1 cellular context compared by ENCODE assay signal in genomic region chr16:28181557-28181914, GRCh38.
TF ChIP-seq lines count a peak whose summit lies in the region.

No MANE protein-coding gene starts in this region.

TF ChIP-seq in HepG2, 621 proteins besides CTCF, POLR2A, EP300 and RAD21 (continued from another document):
- no peak for TF ChIP-seq HNRNPUL1 (IDR thresholded peaks at IDR 0.05; ENCODE audit: low read depth, low read length)
- peak; percentile 67 for TF ChIP-seq ARID5B (CRISPR knock-in tag; IDR thresholded peaks at IDR 0.05)
- no peak for TF ChIP-seq FOXA1 (IDR thresholded peaks at IDR 0.05)
- TF ChIP-seq FOXA1 (CRISPR knock-in tag; IDR thresholded peaks at IDR 0.05), result 0 out of 2 replicates have a peak, but pooled peaks have one; percentile 16
- TF ChIP-seq ZNF775 (CRISPR knock-in tag; IDR thresholded peaks at IDR 0.05; ENCODE audit: borderline replicate concordance), result no peak
- TF ChIP-seq, protein P1, sequence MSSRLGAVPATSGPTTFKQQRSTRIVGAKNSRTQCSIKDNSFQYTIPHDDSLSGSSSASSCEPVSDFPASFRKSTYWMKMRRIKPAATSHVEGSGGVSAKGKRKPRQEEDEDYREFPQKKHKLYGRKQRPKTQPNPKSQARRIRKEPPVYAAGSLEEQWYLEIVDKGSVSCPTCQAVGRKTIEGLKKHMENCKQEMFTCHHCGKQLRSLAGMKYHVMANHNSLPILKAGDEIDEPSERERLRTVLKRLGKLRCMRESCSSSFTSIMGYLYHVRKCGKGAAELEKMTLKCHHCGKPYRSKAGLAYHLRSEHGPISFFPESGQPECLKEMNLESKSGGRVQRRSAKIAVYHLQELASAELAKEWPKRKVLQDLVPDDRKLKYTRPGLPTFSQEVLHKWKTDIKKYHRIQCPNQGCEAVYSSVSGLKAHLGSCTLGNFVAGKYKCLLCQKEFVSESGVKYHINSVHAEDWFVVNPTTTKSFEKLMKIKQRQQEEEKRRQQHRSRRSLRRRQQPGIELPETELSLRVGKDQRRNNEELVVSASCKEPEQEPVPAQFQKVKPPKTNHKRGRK (CRISPR knock-in tag; IDR thresholded peaks at IDR 0.05), result no peak
- no peak for TF ChIP-seq FLYWCH1 (CRISPR knock-in tag; IDR thresholded peaks at IDR 0.05)
- no peak for TF ChIP-seq ZBTB26 (CRISPR knock-in tag; IDR thresholded peaks at IDR 0.05; ENCODE audit: borderline replicate concordance)
- no peak for TF ChIP-seq HDAC6 (IDR thresholded peaks at IDR 0.05; ENCODE audit: low read depth, low read length)
- peak; percentile 97 for TF ChIP-seq FOSL2 (CRISPR knock-in tag; IDR thresholded peaks at IDR 0.05)
- peak; percentile 58 for TF ChIP-seq GATAD2A (CRISPR knock-in tag; IDR thresholded peaks at IDR 0.05)
- TF ChIP-seq, protein P2, sequence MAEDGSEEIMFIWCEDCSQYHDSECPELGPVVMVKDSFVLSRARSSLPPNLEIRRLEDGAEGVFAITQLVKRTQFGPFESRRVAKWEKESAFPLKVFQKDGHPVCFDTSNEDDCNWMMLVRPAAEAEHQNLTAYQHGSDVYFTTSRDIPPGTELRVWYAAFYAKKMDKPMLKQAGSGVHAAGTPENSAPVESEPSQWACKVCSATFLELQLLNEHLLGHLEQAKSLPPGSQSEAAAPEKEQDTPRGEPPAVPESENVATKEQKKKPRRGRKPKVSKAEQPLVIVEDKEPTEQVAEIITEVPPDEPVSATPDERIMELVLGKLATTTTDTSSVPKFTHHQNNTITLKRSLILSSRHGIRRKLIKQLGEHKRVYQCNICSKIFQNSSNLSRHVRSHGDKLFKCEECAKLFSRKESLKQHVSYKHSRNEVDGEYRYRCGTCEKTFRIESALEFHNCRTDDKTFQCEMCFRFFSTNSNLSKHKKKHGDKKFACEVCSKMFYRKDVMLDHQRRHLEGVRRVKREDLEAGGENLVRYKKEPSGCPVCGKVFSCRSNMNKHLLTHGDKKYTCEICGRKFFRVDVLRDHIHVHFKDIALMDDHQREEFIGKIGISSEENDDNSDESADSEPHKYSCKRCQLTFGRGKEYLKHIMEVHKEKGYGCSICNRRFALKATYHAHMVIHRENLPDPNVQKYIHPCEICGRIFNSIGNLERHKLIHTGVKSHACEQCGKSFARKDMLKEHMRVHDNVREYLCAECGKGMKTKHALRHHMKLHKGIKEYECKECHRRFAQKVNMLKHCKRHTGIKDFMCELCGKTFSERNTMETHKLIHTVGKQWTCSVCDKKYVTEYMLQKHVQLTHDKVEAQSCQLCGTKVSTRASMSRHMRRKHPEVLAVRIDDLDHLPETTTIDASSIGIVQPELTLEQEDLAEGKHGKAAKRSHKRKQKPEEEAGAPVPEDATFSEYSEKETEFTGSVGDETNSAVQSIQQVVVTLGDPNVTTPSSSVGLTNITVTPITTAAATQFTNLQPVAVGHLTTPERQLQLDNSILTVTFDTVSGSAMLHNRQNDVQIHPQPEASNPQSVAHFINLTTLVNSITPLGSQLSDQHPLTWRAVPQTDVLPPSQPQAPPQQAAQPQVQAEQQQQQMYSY (CRISPR knock-in tag; IDR thresholded peaks at IDR 0.05), result 0 out of 2 replicates have a peak, but pooled peaks have one; percentile 13
- peak; percentile 98 for TF ChIP-seq BHLHE40 (IDR thresholded peaks at IDR 0.05; ENCODE audit: low read length)
- TF ChIP-seq IRX3 (CRISPR knock-in tag; IDR thresholded peaks at IDR 0.05; ENCODE audit: borderline replicate concordance, low read depth), result no peak
- no peak for TF ChIP-seq HNRNPLL (IDR thresholded peaks at IDR 0.05; ENCODE audit: low read depth, low read length, poor library complexity, severe bottlenecking)
- TF ChIP-seq TFE3 (CRISPR knock-in tag; IDR thresholded peaks at IDR 0.05), result peak; percentile 54; the same call in 1 of the 2 replicates
- TF ChIP-seq KDM3A (CRISPR knock-in tag; IDR thresholded peaks at IDR 0.05; ENCODE audit: low read depth), result no peak
- TF ChIP-seq ZNF75D (CRISPR knock-in tag; IDR thresholded peaks at IDR 0.05; ENCODE audit: borderline replicate concordance), result no peak
- TF ChIP-seq ZNF780A (CRISPR knock-in tag; IDR thresholded peaks at IDR 0.05), result no peak
- TF ChIP-seq HNRNPK (IDR thresholded peaks at IDR 0.05; ENCODE audit: low read depth, low read length, poor library complexity, severe bottlenecking), result no peak
- TF ChIP-seq, protein P3, sequence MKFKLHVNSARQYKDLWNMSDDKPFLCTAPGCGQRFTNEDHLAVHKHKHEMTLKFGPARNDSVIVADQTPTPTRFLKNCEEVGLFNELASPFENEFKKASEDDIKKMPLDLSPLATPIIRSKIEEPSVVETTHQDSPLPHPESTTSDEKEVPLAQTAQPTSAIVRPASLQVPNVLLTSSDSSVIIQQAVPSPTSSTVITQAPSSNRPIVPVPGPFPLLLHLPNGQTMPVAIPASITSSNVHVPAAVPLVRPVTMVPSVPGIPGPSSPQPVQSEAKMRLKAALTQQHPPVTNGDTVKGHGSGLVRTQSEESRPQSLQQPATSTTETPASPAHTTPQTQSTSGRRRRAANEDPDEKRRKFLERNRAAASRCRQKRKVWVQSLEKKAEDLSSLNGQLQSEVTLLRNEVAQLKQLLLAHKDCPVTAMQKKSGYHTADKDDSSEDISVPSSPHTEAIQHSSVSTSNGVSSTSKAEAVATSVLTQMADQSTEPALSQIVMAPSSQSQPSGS (CRISPR knock-in tag; IDR thresholded peaks at IDR 0.05), result 0 out of 2 replicates have a peak, but pooled peaks have one; percentile 47
- TF ChIP-seq, protein P4, sequence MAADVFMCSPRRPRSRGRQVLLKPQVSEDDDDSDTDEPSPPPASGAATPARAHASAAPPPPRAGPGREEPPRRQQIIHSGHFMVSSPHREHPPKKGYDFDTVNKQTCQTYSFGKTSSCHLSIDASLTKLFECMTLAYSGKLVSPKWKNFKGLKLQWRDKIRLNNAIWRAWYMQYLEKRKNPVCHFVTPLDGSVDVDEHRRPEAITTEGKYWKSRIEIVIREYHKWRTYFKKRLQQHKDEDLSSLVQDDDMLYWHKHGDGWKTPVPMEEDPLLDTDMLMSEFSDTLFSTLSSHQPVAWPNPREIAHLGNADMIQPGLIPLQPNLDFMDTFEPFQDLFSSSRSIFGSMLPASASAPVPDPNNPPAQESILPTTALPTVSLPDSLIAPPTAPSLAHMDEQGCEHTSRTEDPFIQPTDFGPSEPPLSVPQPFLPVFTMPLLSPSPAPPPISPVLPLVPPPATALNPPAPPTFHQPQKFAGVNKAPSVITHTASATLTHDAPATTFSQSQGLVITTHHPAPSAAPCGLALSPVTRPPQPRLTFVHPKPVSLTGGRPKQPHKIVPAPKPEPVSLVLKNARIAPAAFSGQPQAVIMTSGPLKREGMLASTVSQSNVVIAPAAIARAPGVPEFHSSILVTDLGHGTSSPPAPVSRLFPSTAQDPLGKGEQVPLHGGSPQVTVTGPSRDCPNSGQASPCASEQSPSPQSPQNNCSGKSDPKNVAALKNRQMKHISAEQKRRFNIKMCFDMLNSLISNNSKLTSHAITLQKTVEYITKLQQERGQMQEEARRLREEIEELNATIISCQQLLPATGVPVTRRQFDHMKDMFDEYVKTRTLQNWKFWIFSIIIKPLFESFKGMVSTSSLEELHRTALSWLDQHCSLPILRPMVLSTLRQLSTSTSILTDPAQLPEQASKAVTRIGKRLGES (CRISPR knock-in tag; IDR thresholded peaks at IDR 0.05; ENCODE audit: borderline replicate concordance), result no peak
TF ChIP-seq in HepG2: peak in this region for 39.
